1 cellular context compared by ENCODE assay signal in genomic region chr10:60944910-60945297, GRCh38.
TF ChIP-seq lines count a peak whose summit lies in the region.

No MANE protein-coding gene starts in this region.

TF ChIP-seq in GM12878, 131 proteins besides CTCF, POLR2A, EP300 and RAD21 (continued from another document):
- no peak for TF ChIP-seq ZNF687 (IDR thresholded peaks at IDR 0.05)
- TF ChIP-seq FOXM1 (IDR thresholded peaks at IDR 0.05; ENCODE audit: low read depth, low read length): no peak
- no peak for TF ChIP-seq ZBTB11 (CRISPR knock-in tag; IDR thresholded peaks at IDR 0.05)
